Comparison of ENCODE assay signal across 27 cellular contexts in genomic region chr9:14983599-14983998, GRCh38.
"Had no signal": no experiment of that assay in that cellular context is flagged by ENCODE, and none has a peak within 500 bp of the region (broad histone marks: within the 10 kb centered on the region; RNA-seq: fewer than 3 reads in every experiment).

No MANE protein-coding gene starts in this region.

- DNase-seq: hippocampal formation; kidney glomerular epithelial cell; left cardiac atrium; left lung; lower lobe of right lung; mammary epithelial cell; mesenchymal stem cell; naive thymus-derived CD4-positive, alpha-beta T cell; ovary; posterior cingulate gyrus; retina; right cardiac atrium; spleen; stimulated activated CD4-positive, alpha-beta T cell treated with anti-CD3 and anti-CD28 coated beads, Interleukin-4, amount 100 ng/mL, for 24 hours; stimulated activated naive CD4-positive, alpha-beta T cell; tibial artery; trophoblast cell; upper lobe of right lung had no signal

- H3K27me3 ChIP-seq: left lung, ovary, spleen, suprapubic skin, tibial artery, upper lobe of right lung had no signal

- H3K36me3 ChIP-seq: left lung, lower lobe of right lung, ovary, prostate gland, spleen, suprapubic skin, thoracic aorta, tibial artery, upper lobe of right lung had no signal

- H3K9me3 ChIP-seq: left lung, lower lobe of right lung, ovary, prostate gland, suprapubic skin, thoracic aorta, tibial artery, upper lobe of right lung had no signal

- H3K4me3 ChIP-seq: left lung, lower lobe of right lung, ovary, prostate gland, skin epidermis, spleen, suprapubic skin, thoracic aorta, tibial artery, upper lobe of right lung had no signal

- ATAC-seq: left cardiac atrium; left lung; lower lobe of right lung; naive thymus-derived CD4-positive, alpha-beta T cell; natural killer cell treated with Interleukin-12 subunit alpha and Interleukin-12 subunit beta and Interleukin-15 and Interleukin-18, amount 100 ng/mL, for 72 hours; right cardiac atrium; sciatic nerve; stimulated activated effector memory CD8-positive, alpha-beta T cell treated with anti-CD3 and anti-CD28 coated beads, Interleukin-12 subunit alpha, Interleukin-12 subunit beta, amount 100 ng/mL, for 72 hours; upper lobe of right lung had no signal

- FAIRE-seq: keratinocyte, urothelium cell line had no signal

- H3K27ac ChIP-seq: left lung, lower lobe of right lung, ovary, prostate gland, skin epidermis, spleen, suprapubic skin, thoracic aorta, tibial artery, upper lobe of right lung had no signal

- H3K4me1 ChIP-seq: left lung, lower lobe of right lung, prostate gland, spleen, suprapubic skin, tibial artery, upper lobe of right lung had no signal
